In the genomic region with DNA sequence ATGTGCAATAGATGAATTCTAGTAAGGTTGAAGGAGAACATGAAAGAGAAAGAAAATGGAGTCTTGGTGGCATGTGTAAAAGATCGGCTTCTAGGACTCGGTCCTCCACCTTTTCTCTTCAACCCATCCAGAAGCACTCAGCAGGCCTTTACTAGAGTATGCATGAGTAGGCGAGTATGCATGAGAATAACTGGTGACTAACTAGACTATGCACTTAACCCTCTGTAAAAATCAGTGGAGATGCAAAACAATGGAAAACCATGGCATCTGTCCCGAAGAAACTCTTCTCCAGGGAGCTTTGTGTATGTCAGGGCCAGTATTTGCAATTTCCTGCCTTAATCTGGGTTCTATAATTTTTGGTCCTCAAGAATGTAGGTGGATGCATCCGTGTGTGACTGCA, we compare ENCODE assay signal across 30 cellular contexts. TPM values are rescaled to one million over a fixed set of nuclear protein-coding genes. Genes with fewer than 3 reads are reported as not detected.
A peak's percentile ranks its signal among the peaks of the same experiment; 100 is the strongest.
DNase-seq lines count a peak whose midpoint lies in the region; ATAC-seq and TF ChIP-seq lines count a peak whose summit lies in the region.
"Had no signal": no experiment of that assay in that cellular context is flagged by ENCODE, and none has a peak within 500 bp of the region (broad histone marks: within the 10 kb centered on the region; RNA-seq: fewer than 3 reads in every experiment).

No MANE protein-coding gene starts in this region.

- DNase-seq in AG09309 (ENCODE audit: low read depth) (peak; percentile 17), IMR-90 (peak; percentile 50), astrocyte of the spinal cord (ENCODE audit: low read depth, low spot score) (peak; percentile 58), mesendoderm (no peak), sigmoid colon (no peak), Karpas-422 (no peak)
- DNase-seq: activated CD4-positive, alpha-beta memory T cell treated with anti-CD3 and anti-CD28 coated beads for 36 hours; activated CD8-positive, alpha-beta memory T cell treated with anti-CD3 and anti-CD28 coated beads, Interleukin-2, amount 50 U/mL, for 48 hours; aorta; central memory CD4-positive, alpha-beta T cell; COR-L47; DMS79; endodermal cell; left ventricle myocardium superior; midbrain; naive thymus-derived CD8-positive, alpha-beta T cell; NCI-H1092; NCI-H1930; NCI-H526; NK-92 treated with Interleukin-12 subunit alpha and Interleukin-12 subunit beta, amount 100 ng/mL, for 24 hours; nucleus accumbens; stimulated activated CD4-positive, alpha-beta T cell treated with anti-CD3 and anti-CD28 coated beads, Interleukin-2, amount 100 ng/mL, for 24 hours; trophoblast cell had no signal

- H3K9me3 ChIP-seq in IMR-90 (ENCODE audit: control insufficient read depth, insufficient read depth, low read length) (no peaks in the 10 kb centered on the region), sigmoid colon (no peaks in the 10 kb centered on the region), Karpas-422 (ENCODE audit: low read length) (no peaks in the 10 kb centered on the region)
- H3K9me3 ChIP-seq: BLaER1 treated with 17β-estradiol and CSF1 and Interleukin-3, amounts not matched to agents 10 nM and 100 nM; esophagus muscularis mucosa had no signal

- no peak overlapping the region for H2AK5ac ChIP-seq in IMR-90 (ENCODE audit: low read depth, low read length)
- no peak overlapping the region for H2AK5ac ChIP-seq in mesendoderm (ENCODE audit: low read length)

- in situ Hi-C loops in IMR-90 (cut with MboI; ENCODE audit: low sequenced_read_pairs), result no loop called here
- in situ Hi-C loops in astrocyte of the spinal cord (cut with HindIII; ENCODE audit: low sequenced_read_pairs), result no loop called here

- H2AFZ ChIP-seq in IMR-90 (replicated peaks; ENCODE audit: low read length, poor library complexity), result no peak overlapping the region
- no peak overlapping the region for H2AFZ ChIP-seq in Karpas-422 (ENCODE audit: low read length)
- H2AFZ ChIP-seq: PC-9 had no signal

- ATAC-seq in IMR-90 (ENCODE audit: low read depth), result no peak
- no peak for ATAC-seq in HG03457 (IDR thresholded peaks at IDR 0.05; ENCODE audit: unreplicated experiment)
- ATAC-seq in GM21360 (IDR thresholded peaks at IDR 0.05; ENCODE audit: unreplicated experiment), result no peak
- ATAC-seq: activated CD4-positive, CD25-positive, alpha-beta regulatory T cell treated with anti-CD3 and anti-CD28 coated beads, Interleukin-2, amount 50 U/mL, for 24 hours; activated T-helper 17 cell treated with anti-CD3 and anti-CD28 coated beads, Interleukin-2, amount 50 U/mL, for 72 hours; left ventricle myocardium superior; naive thymus-derived CD8-positive, alpha-beta T cell had no signal

- H3K9ac ChIP-seq in IMR-90 (ENCODE audit: low read depth, low read length) (no peak overlapping the region), mesendoderm (ENCODE audit: low read length) (no peak overlapping the region), Karpas-422 (ENCODE audit: low read length) (no peak overlapping the region)
- H3K9ac ChIP-seq: BLaER1 treated with 17β-estradiol and CSF1 and Interleukin-3, amounts not matched to agents 10 nM and 100 nM had no signal

- TF ChIP-seq POLR2A in IMR-90 (IDR thresholded peaks at IDR 0.05; ENCODE audit: low read depth, low read length), result no peak
- TF ChIP-seq POLR2A in sigmoid colon (IDR thresholded peaks at IDR 0.05), result no peak

- no peak overlapping the region for H2BK20ac ChIP-seq in IMR-90 (ENCODE audit: low read depth, low read length)

- H3K18ac ChIP-seq in IMR-90 (ENCODE audit: low read depth, low read length) (no peak overlapping the region), mesendoderm (ENCODE audit: low read length) (peak overlapping the region; percentile 52)

- no peak overlapping the region for H3K4me3 ChIP-seq in AG09309 (ENCODE audit: control insufficient read depth, low read depth, low read length)
- no peak overlapping the region for H3K4me3 ChIP-seq in IMR-90 (ENCODE audit: insufficient read depth, low read depth, low read length)
- no peak overlapping the region for H3K4me3 ChIP-seq in astrocyte of the spinal cord (ENCODE audit: low read depth, low read length)
- no peak overlapping the region for H3K4me3 ChIP-seq in mesendoderm (ENCODE audit: low read length)
- H3K4me3 ChIP-seq in sigmoid colon, result no peak overlapping the region
- no peak overlapping the region for H3K4me3 ChIP-seq in Karpas-422 (ENCODE audit: low read length)
- H3K4me3 ChIP-seq: BLaER1 treated with 17β-estradiol and CSF1 and Interleukin-3, amounts not matched to agents 10 nM and 100 nM; esophagus muscularis mucosa; PC-9 had no signal

- H3K4me1 ChIP-seq in IMR-90 (ENCODE audit: control insufficient read depth, insufficient read depth, low read length), result peaks cover 4% of the 10 kb centered on the region
- H3K4me1 ChIP-seq in mesendoderm (ENCODE audit: control insufficient read depth, low read depth, low read length), result peaks cover 4% of the 10 kb centered on the region
- no peaks in the 10 kb centered on the region for H3K4me1 ChIP-seq in sigmoid colon
- H3K4me1 ChIP-seq in Karpas-422 (ENCODE audit: low read length), result no peaks in the 10 kb centered on the region

- TF ChIP-seq RAD21 in IMR-90 (IDR thresholded peaks at IDR 0.05; ENCODE audit: low read length), result no peak

- H4K20me1 ChIP-seq in IMR-90 (ENCODE audit: insufficient read depth, low read length) (0 out of 2 replicates have a peak, but pooled peaks cover 3% of the 10 kb centered on the region), Karpas-422 (ENCODE audit: insufficient read depth, low read depth, low read length) (no peaks in the 10 kb centered on the region)
- H4K20me1 ChIP-seq: BLaER1 treated with 17β-estradiol and CSF1 and Interleukin-3, amounts not matched to agents 10 nM and 100 nM had no signal

- CTCF ChIA-PET in IMR-90 (lab: Yijun Ruan, JAX), result interaction anchor here (0.6 kb wide), 1 partner anchor 25 kb away, joined by 3 read pairs; no protein-coding TSS in a partner anchor

- H4K5ac ChIP-seq in IMR-90 (ENCODE audit: low read depth, low read length) (no peak overlapping the region), mesendoderm (ENCODE audit: low read length) (no peak overlapping the region)

- no peak for TF ChIP-seq EP300 in sigmoid colon (IDR thresholded peaks at IDR 0.05)

- no peak overlapping the region for H2AK9ac ChIP-seq in IMR-90 (replicated peaks; ENCODE audit: low read depth, low read length, poor library complexity)

- no CpG with 5 or more reads among the region's 5 CpGs for WGBS in IMR-90 (ENCODE audit: extremely low coverage in 2 of 2, insufficient read length in 1 of 2), 2 experiments
- no CpG with 5 or more reads among the region's 5 CpGs for WGBS in mesendoderm (ENCODE audit: extremely low coverage, insufficient coverage, low lambda C conversion rate)
- 91 to 93% methylated on average over 5 of the region's 5 CpGs for WGBS in sigmoid colon, 2 donors

- no peaks in the 10 kb centered on the region for H3K79me2 ChIP-seq in mesendoderm (ENCODE audit: control insufficient read depth, insufficient read depth, low read length)
- H3K79me2 ChIP-seq in Karpas-422 (ENCODE audit: low read length), result no peaks in the 10 kb centered on the region

- H3K23ac ChIP-seq in IMR-90 (ENCODE audit: low read depth, low read length) (no peak overlapping the region), mesendoderm (ENCODE audit: low read length) (no peak overlapping the region)

- dilution Hi-C loops in IMR-90 (cut with HindIII; ENCODE audit: low sequenced_read_pairs, unreplicated experiment), result no loop called here

- H2BK5ac ChIP-seq in IMR-90 (ENCODE audit: low read depth, low read length, poor library complexity, severe bottlenecking), result no peak overlapping the region
- H2BK5ac ChIP-seq in mesendoderm (ENCODE audit: low read length), result no peak overlapping the region

- H3K9me1 ChIP-seq in IMR-90 (ENCODE audit: insufficient read depth, low read length), result peaks cover 10% of the 10 kb centered on the region; the same call in 1 of the 2 replicates

- H3K79me1 ChIP-seq in IMR-90 (ENCODE audit: low read depth in 1 of 2, low read length in 2 of 2) (no peaks in the 10 kb centered on the region), mesendoderm (ENCODE audit: low read length) (no peaks in the 10 kb centered on the region)

- H3K4me2 ChIP-seq in IMR-90 (ENCODE audit: low read depth, low read length) (no peak overlapping the region), mesendoderm (ENCODE audit: low read length) (no peak overlapping the region), Karpas-422 (ENCODE audit: low read depth, low read length, poor library complexity, severe bottlenecking) (no peak overlapping the region)
- H3K4me2 ChIP-seq: BLaER1 treated with 17β-estradiol and CSF1 and Interleukin-3, amounts not matched to agents 10 nM and 100 nM had no signal

- H3K36me3 ChIP-seq in IMR-90 (ENCODE audit: control insufficient read depth, insufficient read depth, low read length), result no peaks in the 10 kb centered on the region
- H3K36me3 ChIP-seq in mesendoderm (ENCODE audit: control insufficient read depth, insufficient read depth, low read length), result no peaks in the 10 kb centered on the region
- no peaks in the 10 kb centered on the region for H3K36me3 ChIP-seq in sigmoid colon
- H3K36me3 ChIP-seq in Karpas-422 (ENCODE audit: insufficient read depth, low read length), result no peaks in the 10 kb centered on the region
- H3K36me3 ChIP-seq: BLaER1 treated with 17β-estradiol and CSF1 and Interleukin-3, amounts not matched to agents 10 nM and 100 nM; esophagus muscularis mucosa had no signal

- H2BK15ac ChIP-seq in IMR-90 (ENCODE audit: low read depth, low read length) (no peak overlapping the region), mesendoderm (replicated peaks; ENCODE audit: low read depth) (no peak overlapping the region)

- H3K9me2 ChIP-seq in Karpas-422 (replicated peaks; ENCODE audit: insufficient read depth, low read length), result no peaks in the 10 kb centered on the region

- H2BK120ac ChIP-seq in IMR-90 (ENCODE audit: low read depth, low read length) (no peak overlapping the region), mesendoderm (ENCODE audit: low read depth, low read length) (no peak overlapping the region)

- H3K14ac ChIP-seq in IMR-90 (replicated peaks; ENCODE audit: low read depth, low read length), result no peak overlapping the region

- H3K4ac ChIP-seq in IMR-90 (ENCODE audit: low read depth, low read length) (no peak overlapping the region), mesendoderm (ENCODE audit: low read depth, low read length) (no peak overlapping the region)

- TF ChIP-seq CTCF in AG09309 (IDR thresholded peaks at IDR 0.05; ENCODE audit: control insufficient read depth, insufficient read depth, low read depth, low read length, missing control alignments), result no peak
- TF ChIP-seq CTCF in IMR-90 (conservative IDR thresholded peaks at IDR 0.05; ENCODE audit: low read depth, low read length), result no peak
- TF ChIP-seq CTCF in astrocyte of the spinal cord (IDR thresholded peaks at IDR 0.05; ENCODE audit: low read depth, low read length), result no peak
- no peak for TF ChIP-seq CTCF in sigmoid colon (IDR thresholded peaks at IDR 0.05)

- intact Hi-C loops in IMR-90 (cut with micrococcal nuclease) (no loop called here), sigmoid colon (cut with DNase I) (no loop called here)

- no peak overlapping the region for H4K91ac ChIP-seq in IMR-90 (ENCODE audit: insufficient read depth, low read depth, low read length)

- no TSS peak for BruUV-seq in IMR-90 (replicated peaks; lab: Mats Ljungman, UMichigan)

- peaks cover 9% of the 10 kb centered on the region for H3K27me3 ChIP-seq in IMR-90 (ENCODE audit: control insufficient read depth, insufficient read depth, low read length)
- H3K27me3 ChIP-seq in mesendoderm (ENCODE audit: insufficient read depth, low read length, poor library complexity), result no peaks in the 10 kb centered on the region
- H3K27me3 ChIP-seq in sigmoid colon, result no peaks in the 10 kb centered on the region
- no peaks in the 10 kb centered on the region for H3K27me3 ChIP-seq in Karpas-422 (ENCODE audit: low read length)
- H3K27me3 ChIP-seq: BLaER1 treated with 17β-estradiol and CSF1 and Interleukin-3, amounts not matched to agents 10 nM and 100 nM had no signal

- H3K27ac ChIP-seq in IMR-90 (ENCODE audit: insufficient read depth, low read length) (no peak overlapping the region), mesendoderm (ENCODE audit: low read depth, low read length) (no peak overlapping the region), sigmoid colon (no peak overlapping the region), Karpas-422 (ENCODE audit: low read length) (no peak overlapping the region)
- H3K27ac ChIP-seq: BLaER1 treated with 17β-estradiol and CSF1 and Interleukin-3, amounts not matched to agents 10 nM and 100 nM; esophagus muscularis mucosa had no signal

- POLR2A ChIA-PET in IMR-90 (lab: Charles Lee; ENCODE audit: unreplicated experiment), result no interaction called here

- H3K56ac ChIP-seq in IMR-90 (ENCODE audit: extremely low read depth, insufficient read depth, low read length) (no peak overlapping the region), mesendoderm (ENCODE audit: low read length) (no peak overlapping the region)

- H4K8ac ChIP-seq in IMR-90 (ENCODE audit: low read depth in 2 of 2, low read length in 2 of 2) (no peak overlapping the region), mesendoderm (ENCODE audit: low read depth, low read length) (no peak overlapping the region)

RNA-seq across cellular contexts. Expression of a gene that starts 40.0 kb away (rescaled TPM):
- total RNA-seq in IMR-90 (2012; rRNA removed) (11.7 and 15.1 TPM in 2 replicates), sigmoid colon (10 to 100 TPM; 49.2 to 83.6 (median 60.8) TPM)
- polyA plus RNA-seq in IMR-90 (2012; rRNA removed) (5.1 and 6.3 TPM in 2 replicates), sigmoid colon (10 to 100 TPM in 1 of 3 donors, 1 to 10 TPM in 2; 2.1 to 10.1 (median 3.6) TPM)
- polyA plus RNA-seq in IMR-90 (2012; cell fraction: cytosol; rRNA removed), result 3.2 and 4.4 TPM in 2 replicates
- polyA plus RNA-seq in IMR-90 (2012; cell fraction: nucleus; rRNA removed; ENCODE audit: low replicate concordance), result 9.7 and 18.9 TPM in 2 replicates
- 29.6 TPM for polyA plus RNA-seq in mesendoderm (2013, experiment 1 of 2)
- 29.5 TPM for polyA plus RNA-seq in mesendoderm (2013, experiment 2 of 2)
- not detected in 2 replicates for total RNA-seq in Karpas-422 (2014; rRNA removed; shearing (Covaris generic); ENCODE audit: low replicate concordance)

Comparison
In these comparisons a context has a peak if more than half of its experiments do, and no peak if none do; other contexts are left out.
1. DNase-seq: peak in AG09309 (single experiment), IMR-90 (single experiment) and astrocyte of the spinal cord (single experiment); none in mesendoderm (single experiment), sigmoid colon (single experiment) and Karpas-422 (single experiment).
2. RNA of a gene that starts 40.0 kb away (total RNA-seq): 49.2 to 83.6 TPM in sigmoid colon and 11.7 to 15.1 TPM in IMR-90; not detected in Karpas-422; every median in the first group is over 10 times any median in the second.